Comparison of ENCODE assay signal across 1 cellular context in genomic region chr11:100888836-100889235, GRCh38.
TF ChIP-seq lines count a peak whose summit lies in the region.

No MANE protein-coding gene starts in this region.

TF ChIP-seq in GM23338, 12 proteins besides CTCF, POLR2A, EP300 and RAD21 (continued from another document):
- no peak for TF ChIP-seq ZNF462 (CRISPR knock-in tag; IDR thresholded peaks at IDR 0.05)
- no peak for TF ChIP-seq EZH2phosphoT487 (IDR thresholded peaks at IDR 0.05; ENCODE audit: unreplicated experiment)
- TF ChIP-seq STAT1 (IDR thresholded peaks at IDR 0.05; ENCODE audit: unreplicated experiment): no peak
- no peak for TF ChIP-seq ZNF114 (CRISPR knock-in tag; IDR thresholded peaks at IDR 0.05)
- no peak for TF ChIP-seq CREB1 (CRISPR knock-in tag; IDR thresholded peaks at IDR 0.05; ENCODE audit: low read depth)
- no peak for TF ChIP-seq ETS1 (IDR thresholded peaks at IDR 0.05)
- no peak for TF ChIP-seq EZH2 (IDR thresholded peaks at IDR 0.05; ENCODE audit: low read depth, unreplicated experiment)
- no peak for TF ChIP-seq JUNB (IDR thresholded peaks at IDR 0.05; ENCODE audit: unreplicated experiment)
- TF ChIP-seq POLR2AphosphoS5 (IDR thresholded peaks at IDR 0.05; ENCODE audit: low read depth): no peak
- TF ChIP-seq REST (IDR thresholded peaks at IDR 0.05; ENCODE audit: unreplicated experiment): no peak
